11 cellular contexts compared by ENCODE assay signal in genomic region chr1:10589074-10589473, GRCh38.
"Had no signal": no experiment of that assay in that cellular context is flagged by ENCODE, and none has a peak within 500 bp of the region (broad histone marks: within the 10 kb centered on the region; RNA-seq: fewer than 3 reads in every experiment).

No MANE protein-coding gene starts in this region.

- H3K4me2 ChIP-seq: GM23338 had no signal

- H3K9ac ChIP-seq: GM23248 had no signal

- H3K4me3 Mint-ChIP-seq: GM23338, H9, HFFc6 had no signal

- H2AFZ ChIP-seq: GM23248, GM23338 had no signal

- H3K27ac ChIP-seq: GM23248 had no signal

- H3K36me3 ChIP-seq: HAP-1 had no signal

- H3K9me3 Mint-ChIP-seq: GM23338, H9, HFFc6 had no signal

- H3K4me3 ChIP-seq: GM23248, GM23338, HAP-1 had no signal

- ATAC-seq: GM23338, HCT116 had no signal

- FAIRE-seq: H1, H54 had no signal

- DNase-seq: GM23248, GOT3, H7, H9, HCEC 1CT, HFFc6 had no signal

- H3K27ac Mint-ChIP-seq: GM23338, H9, HFFc6 had no signal
